21 cellular contexts compared by ENCODE assay signal in the genomic region with DNA sequence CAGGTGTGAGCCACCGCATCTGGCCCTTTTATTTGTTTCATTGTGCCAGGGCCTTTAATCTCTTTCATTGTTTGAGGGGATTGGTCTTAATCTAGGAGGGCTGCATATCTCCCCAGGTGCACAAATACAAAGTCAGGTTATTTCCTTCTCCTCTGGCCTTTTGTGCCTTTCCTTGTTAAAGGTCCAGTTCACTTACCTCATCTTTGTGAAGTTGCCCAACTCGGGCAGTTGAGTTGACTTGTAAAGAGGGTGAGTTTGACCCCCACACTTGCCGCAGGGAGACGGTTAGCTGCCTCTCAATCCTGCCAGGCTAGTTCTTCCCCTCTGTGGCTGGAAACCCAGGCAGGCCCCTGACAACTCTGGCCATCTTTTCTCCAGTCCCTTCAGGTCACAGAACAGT. TPM values are rescaled to one million over a fixed set of nuclear protein-coding genes. Genes with fewer than 3 reads are reported as not detected.
DNase-seq lines count a peak whose midpoint lies in the region; ATAC-seq, FAIRE-seq and TF ChIP-seq lines count a peak whose summit lies in the region.
"Had no signal": no experiment of that assay in that cellular context is flagged by ENCODE, and none has a peak within 500 bp of the region (broad histone marks: within the 10 kb centered on the region; RNA-seq: fewer than 3 reads in every experiment).

No MANE protein-coding gene starts in this region.

- peaks cover 31% of the 10 kb centered on the region for H3K4me1 Mint-ChIP-seq in activated CD4-positive, alpha-beta T cell treated with anti-CD3 and anti-CD28 coated beads, Interleukin-2, amount 10 ng/mL, durations not matched to agents 24 days and 14 days

- H3K4me3 ChIP-seq in K562 (no peak overlapping the region), stomach (no peak overlapping the region)

- H3K4me3 Mint-ChIP-seq in activated CD4-positive, alpha-beta T cell treated with anti-CD3 and anti-CD28 coated beads, Interleukin-2, amount 10 ng/mL, durations not matched to agents 24 days and 14 days = no peak overlapping the region
- H3K4me3 Mint-ChIP-seq: IgD-negative memory B cell had no signal

- BruUV-seq in K562 (replicated peaks; lab: Mats Ljungman, UMichigan) = no TSS peak

- H3K36me3 ChIP-seq in K562 (ENCODE audit: control insufficient read depth, insufficient read depth, low read length) (no peaks in the 10 kb centered on the region), stomach (no peaks in the 10 kb centered on the region)

- no peak overlapping the region for H3K4me2 ChIP-seq in K562 (ENCODE audit: insufficient read depth, low read length)
- H3K4me2 ChIP-seq: SK-N-SH had no signal

- DNase-seq in activated CD4-positive, alpha-beta T cell treated with anti-CD3 and anti-CD28 coated beads, Interleukin-2, amount 10 ng/mL, durations not matched to agents 24 days and 14 days = no peak
- no peak for DNase-seq in activated CD4-positive, alpha-beta T cell treated with anti-CD3 and anti-CD28 coated beads for 48 hours
- peak; percentile 20 for DNase-seq in MV-4-11 (lab: John Stamatoyannopoulos, UW)
- no peak for DNase-seq in K562 (ENCODE audit: extremely low read depth in 1 of 4, low spot score in 3 of 4)
- DNase-seq in stomach = peak; percentile 84
- DNase-seq in erythroblast (lab: John Stamatoyannopoulos, UW) = no peak
- DNase-seq in pons (ENCODE audit: low spot score) = no peak
- DNase-seq: DMS153; DND-41; NCI-H1417; NCI-H1694; NCI-H2029 treated with DMSO at 0.1 percent for 48 hours; NCI-H446 treated with DMSO at 0.1 percent for 48 hours; NCI-H526; NCI-H82; NK-92 treated with Interleukin-12 subunit alpha and Interleukin-12 subunit beta, amount 100 ng/mL, for 24 hours; PC-3; SK-N-SH had no signal

- no peaks in the 10 kb centered on the region; the same call in 1 of the 2 replicates for H4K20me1 ChIP-seq in K562 (replicated peaks; ENCODE audit: control insufficient read depth, insufficient read depth, low read length)

- H3K27me3 Mint-ChIP-seq in activated CD4-positive, alpha-beta T cell treated with anti-CD3 and anti-CD28 coated beads, Interleukin-2, amount 10 ng/mL, durations not matched to agents 24 days and 14 days = no peaks in the 10 kb centered on the region

- H3K9me3 Mint-ChIP-seq in activated CD4-positive, alpha-beta T cell treated with anti-CD3 and anti-CD28 coated beads, Interleukin-2, amount 10 ng/mL, durations not matched to agents 24 days and 14 days = no peaks in the 10 kb centered on the region
- H3K9me3 Mint-ChIP-seq: IgD-negative memory B cell had no signal

- TF ChIP-seq CTCF in K562 (IDR thresholded peaks at IDR 0.05 in 2 of 3, conservative IDR thresholded peaks at IDR 0.05 in 1 of 3; ENCODE audit: insufficient read depth in 2 of 3, low read depth in 1 of 3, low read length in 3 of 3) (no peak), stomach (IDR thresholded peaks at IDR 0.05) (no peak)

- CTCF ChIA-PET in K562 (lab: Yijun Ruan, JAX; ENCODE audit: low intra/inter-chr PET ratio) = no interaction called here

- no peak for TF ChIP-seq RAD21 in K562 (CRISPR knock-in tag; conservative IDR thresholded peaks at IDR 0.05 in 1 of 2, IDR thresholded peaks at IDR 0.05 in 1 of 2)

- H3K9me3 ChIP-seq in K562 (replicated peaks; ENCODE audit: control insufficient read depth, insufficient read depth, low read depth, low read length) (no peaks in the 10 kb centered on the region), stomach (no peaks in the 10 kb centered on the region)
- H3K9me3 ChIP-seq: SK-N-SH had no signal

- no peak for TF ChIP-seq EP300 in K562 (IDR thresholded peaks at IDR 0.05; ENCODE audit: low read length)
- no peak for TF ChIP-seq EP300 in stomach (IDR thresholded peaks at IDR 0.05)

- peaks cover 0 to 20% of the 10 kb centered on the region in 2 experiments; a peak in 3 of 5 replicates for H3K27me3 ChIP-seq in K562 (ENCODE audit: control insufficient read depth in 2 of 2, insufficient read depth in 2 of 2, low read length in 2 of 2)
- H3K27me3 ChIP-seq in stomach = peaks cover 0 to 3% (median 0%) of the 10 kb centered on the region in 3 donors

- H3K9ac ChIP-seq in K562 (ENCODE audit: insufficient read depth in 1 of 2, low read depth in 2 of 2, low read length in 2 of 2) = no peak overlapping the region
- H3K9ac ChIP-seq: SK-N-SH had no signal

- H3K36me3 Mint-ChIP-seq in activated CD4-positive, alpha-beta T cell treated with anti-CD3 and anti-CD28 coated beads, Interleukin-2, amount 10 ng/mL, durations not matched to agents 24 days and 14 days (ENCODE audit: low read depth) = no peaks in the 10 kb centered on the region
- H3K36me3 Mint-ChIP-seq: IgD-negative memory B cell had no signal

- WGBS in K562 (ENCODE audit: insufficient coverage, low coverage, missing lambda C conversion rate) = 60% methylated on average over 4 of the region's 4 CpGs
- 42 to 60% (median 53%) methylated on average over 4 of the region's 4 CpGs for WGBS in stomach, 5 donors

- TF ChIP-seq POLR2A in K562 (conservative IDR thresholded peaks at IDR 0.05) (no peak), stomach (IDR thresholded peaks at IDR 0.05) (no peak), erythroblast (IDR thresholded peaks at IDR 0.05; ENCODE audit: low read length) (no peak)

- no peaks in the 10 kb centered on the region for H3K79me2 ChIP-seq in K562 (ENCODE audit: control insufficient read depth, insufficient read depth, low read length)

- no peak overlapping the region for H3K27ac ChIP-seq in K562 (ENCODE audit: extremely low read depth, low read depth, low read length)
- peak overlapping the region; percentile 83 to 88 (median 86) for H3K27ac ChIP-seq in stomach

- in situ Hi-C loops in K562 (cut with MboI) = no loop called here

- 0 out of 2 replicates have a peak overlapping the region, but pooled peaks have one; percentile 2 for H2AFZ ChIP-seq in K562 (ENCODE audit: low read depth, low read length)

- peak overlapping the region; percentile 85 for H3K27ac Mint-ChIP-seq in activated CD4-positive, alpha-beta T cell treated with anti-CD3 and anti-CD28 coated beads, Interleukin-2, amount 10 ng/mL, durations not matched to agents 24 days and 14 days
- H3K27ac Mint-ChIP-seq: IgD-negative memory B cell had no signal

- intact Hi-C loops in activated CD4-positive, alpha-beta T cell treated with anti-CD3 and anti-CD28 coated beads, Interleukin-2, amount 10 ng/mL, durations not matched to agents 24 days and 14 days (cut with micrococcal nuclease) = loop anchor here (5.0 kb wide), 1 partner anchor 40 kb away; a partner anchor contains a TSS
- intact Hi-C loops in K562 (cut with micrococcal nuclease) = no loop called here
- intact Hi-C loops in stomach (cut with DNase I; ENCODE audit: low total_unique reads) = no loop called here

- FAIRE-seq in K562 (lab: Jason Lieb, UNC) = no peak
- FAIRE-seq: GM12892, H54 had no signal

- H3K9me1 ChIP-seq in K562 (ENCODE audit: control insufficient read depth, insufficient read depth, low read length) = no peaks in the 10 kb centered on the region

- POLR2A ChIA-PET in K562 (lab: Yijun Ruan, JAX) = interaction anchor here (1.2 to 1.5 kb wide), 2 partner anchors 16 to 23 kb away, joined by 3 to 5 read pairs; no protein-coding TSS in a partner anchor

- H3K4me1 ChIP-seq in K562 (replicated peaks in 1 of 2; ENCODE audit: control insufficient read depth in 2 of 2, insufficient read depth in 2 of 2, low read length in 2 of 2) (peaks cover 0 to 21% of the 10 kb centered on the region in 2 experiments; a peak in 2 of 5 replicates), stomach (peaks cover 20 to 42% (median 27%) of the 10 kb centered on the region in 4 donors)

- ATAC-seq in K562 = no peak
- ATAC-seq: PC-3 had no signal

RNA-seq across cellular contexts. Expression of a gene that starts 33.4 kb away (rescaled TPM):
- 0.44 and 0.47 TPM in 2 replicates for total RNA-seq in activated CD4-positive, alpha-beta T cell treated with anti-CD3 and anti-CD28 coated beads, Interleukin-2, amount 10 ng/mL, durations not matched to agents 24 days and 14 days
- 0.62 and 2.3 TPM in 2 replicates for total RNA-seq in K562 (2011; cell fraction: chromatin; rRNA removed; ENCODE audit: low replicate concordance)
- total RNA-seq in K562 (2011; cell fraction: nucleolus; rRNA removed) = 0.79 and 2.2 TPM in 2 replicates
- 0.44 and 1.2 TPM in 2 replicates for total RNA-seq in K562 (2011; cell fraction: nucleoplasm; rRNA removed)
- total RNA-seq in K562 (2014; rRNA removed) = 0.32 TPM in 1 of 2 replicates, not detected in the other
- 0.10 and 0.18 TPM in 2 replicates for total RNA-seq in K562 (2014; rRNA removed; fragmentation: Illumina TruSeq; extraction: Trizol)
- total RNA-seq in K562 (2015; rRNA removed; fragmentation: Illumina TruSeq; extraction: Trizol) = 0.14 and 0.23 TPM in 2 replicates
- 0.40 and 0.47 TPM in 2 replicates for total RNA-seq in K562 (2021)
- polyA plus RNA-seq in K562 (2011; rRNA removed) = 0.22 and 1.1 TPM in 2 replicates
- polyA plus RNA-seq in K562 (2011; cell fraction: cytosol; rRNA removed) = 1.3 and 3.2 TPM in 2 replicates
- 1.1 and 1.2 TPM in 2 replicates for polyA plus RNA-seq in K562 (2011; cell fraction: nucleus; rRNA removed)
- 0.73 and 2.3 TPM in 2 replicates for polyA plus RNA-seq in K562 (2012)
- 2.1 and 2.6 TPM in 2 replicates for polyA plus RNA-seq in K562 (2014; fragmentation: Illumina TruSeq; extraction: Trizol)
- under 1 TPM; 0.59 to 0.81 TPM for polyA plus RNA-seq in K562 (2014; fragmentation: Nextera tagmentation; extraction: Ambion mirVana)
- 0.09 and 0.49 TPM in 2 replicates for polyA plus RNA-seq in K562 (2014; rRNA removed)
- 0.32 and 0.60 TPM in 2 replicates for polyA minus RNA-seq in K562 (2011; rRNA and poly(A)+ RNA removed)
- polyA minus RNA-seq in K562 (2011; cell fraction: cytosol; rRNA and poly(A)+ RNA removed) = 0.64 and 2.3 TPM in 2 replicates
- 1.1 and 3.0 TPM in 2 replicates for polyA minus RNA-seq in K562 (2011; cell fraction: nucleus; rRNA and poly(A)+ RNA removed)
- 10 to 100 TPM in 3 of 5 donors, 1 to 10 TPM in 2; 2.7 to 24.9 (median 10.4) TPM for total RNA-seq in stomach
- 10 to 100 TPM in 2 of 3 donors, 1 to 10 TPM in 1; 9.7 to 16.3 (median 12.2) TPM for polyA plus RNA-seq in stomach
- polyA plus RNA-seq: IgD-negative memory B cell had no signal

RNA-seq across cellular contexts. Expression of a gene that starts 38.3 kb away (rescaled TPM):
- 65.3 and 66.5 TPM in 2 replicates for total RNA-seq in activated CD4-positive, alpha-beta T cell treated with anti-CD3 and anti-CD28 coated beads, Interleukin-2, amount 10 ng/mL, durations not matched to agents 24 days and 14 days
- 16.9 and 49.3 TPM in 2 replicates for total RNA-seq in K562 (2011; cell fraction: chromatin; rRNA removed; ENCODE audit: low replicate concordance)
- total RNA-seq in K562 (2011; cell fraction: nucleolus; rRNA removed) = 28.8 and 34.7 TPM in 2 replicates
- 27.6 and 29.6 TPM in 2 replicates for total RNA-seq in K562 (2011; cell fraction: nucleoplasm; rRNA removed)
- total RNA-seq in K562 (2014; rRNA removed) (9.1 and 14.0 TPM in 2 replicates), K562 (2014; rRNA removed; fragmentation: Illumina TruSeq; extraction: Trizol) (2.0 and 2.4 TPM in 2 replicates), K562 (2015; rRNA removed; fragmentation: Illumina TruSeq; extraction: Trizol) (4.5 and 10.6 TPM in 2 replicates), K562 (2021) (8.9 and 9.5 TPM in 2 replicates), stomach (100 to 1,000 TPM in 3 of 5 donors, 10 to 100 TPM in 2; 52.7 to 166 (median 121) TPM)
- polyA plus RNA-seq in K562 (2011; rRNA removed) (3.8 and 8.4 TPM in 2 replicates), K562 (2014; fragmentation: Illumina TruSeq; extraction: Trizol) (4.3 and 6.5 TPM in 2 replicates), K562 (2014; fragmentation: Nextera tagmentation; extraction: Ambion mirVana) (1 to 10 TPM in 1 of 2 experiments, under 1 TPM in 1; 0.63 to 1.0 TPM), K562 (2014; rRNA removed) (7.3 and 8.0 TPM in 2 replicates), stomach (100 to 1,000 TPM in 1 of 3 donors, 10 to 100 TPM in 2; 57.4 to 134 (median 72.5) TPM)
- polyA plus RNA-seq in K562 (2011; cell fraction: cytosol; rRNA removed) = 7.0 and 11.0 TPM in 2 replicates
- 19.7 and 30.0 TPM in 2 replicates for polyA plus RNA-seq in K562 (2011; cell fraction: nucleus; rRNA removed)
- polyA plus RNA-seq in K562 (2012) = 6.2 and 10.6 TPM in 2 replicates
- polyA minus RNA-seq in K562 (2011; rRNA and poly(A)+ RNA removed) = 6.2 and 7.9 TPM in 2 replicates
- 8.8 and 29.4 TPM in 2 replicates for polyA minus RNA-seq in K562 (2011; cell fraction: cytosol; rRNA and poly(A)+ RNA removed)
- polyA minus RNA-seq in K562 (2011; cell fraction: nucleus; rRNA and poly(A)+ RNA removed) = 9.4 and 10.1 TPM in 2 replicates

Comparison
In these comparisons a context has a peak if more than half of its experiments do, and no peak if none do; other contexts are left out.
1. DNase-seq: peak in MV-4-11 (single experiment) and stomach (single experiment); none in activated CD4-positive, alpha-beta T cell treated with anti-CD3 and anti-CD28 coated beads, Interleukin-2, amount 10 ng/mL, durations not matched to agents 24 days and 14 days (single experiment), activated CD4-positive, alpha-beta T cell treated with anti-CD3 and anti-CD28 coated beads for 48 hours (single experiment), K562 (0 of 4), erythroblast (0 of 2) and pons (single experiment).